Comparison of ENCODE assay signal across 19 cellular contexts in genomic region chr17:82702161-82702932, GRCh38. TPM values are rescaled to one million over a fixed set of nuclear protein-coding genes. Genes with fewer than 3 reads are reported as not detected.
DNase-seq lines count a peak whose midpoint lies in the region; ATAC-seq and TF ChIP-seq lines count a peak whose summit lies in the region.
"Had no signal": no experiment of that assay in that cellular context is flagged by ENCODE, and none has a peak within 500 bp of the region (broad histone marks: within the 10 kb centered on the region; RNA-seq: fewer than 3 reads in every experiment).

No MANE protein-coding gene starts in this region.

- no peak overlapping the region for H3K27ac ChIP-seq in osteoblast (ENCODE audit: low read depth, low read length)
- H3K27ac ChIP-seq: pancreas had no signal

- DNase-seq in D341Med (ENCODE audit: low spot score), result peak; percentile 37
- peak; percentile 65 for DNase-seq in SW480 (ENCODE audit: low spot score)
- peak; percentile 5 for DNase-seq in fibroblast of peridontal ligament (ENCODE audit: extremely low read depth)
- peak; percentile 90 for DNase-seq in osteoblast (ENCODE audit: insufficient read length, low spot score, missing footprints)
- DNase-seq in activated CD8-positive, alpha-beta memory T cell treated with anti-CD3 and anti-CD28 coated beads, Interleukin-2, amount 50 U/mL, for 48 hours, result no peak
- DNase-seq in SW 1271 (lab: John Stamatoyannopoulos, UW), result no peak
- DNase-seq: activated CD4-positive, alpha-beta memory T cell treated with anti-CD3 and anti-CD28 coated beads for 36 hours; activated T-cell treated with anti-CD3 and anti-CD28 coated beads, Interleukin-2, amount 50 U/mL, for 4 hours; Calu3; effector CD8-positive, alpha-beta T cell; GDM1; NCI-H69 had no signal

- no peaks in the 10 kb centered on the region for H3K79me2 ChIP-seq in osteoblast (ENCODE audit: insufficient read depth, low read length)

- no peak overlapping the region for H2AFZ ChIP-seq in osteoblast (ENCODE audit: low read length)

- no peak overlapping the region for H3K4me2 ChIP-seq in osteoblast (ENCODE audit: insufficient read depth, low read length)
- H3K4me2 ChIP-seq: smooth muscle cell had no signal

- no peaks in the 10 kb centered on the region for H3K9me3 ChIP-seq in osteoblast (ENCODE audit: low read depth, low read length)
- H3K9me3 ChIP-seq: pancreas had no signal

- no peaks in the 10 kb centered on the region for H3K36me3 ChIP-seq in osteoblast (ENCODE audit: insufficient read depth, low read length)
- H3K36me3 ChIP-seq: pancreas had no signal

- no peak for TF ChIP-seq CTCF in osteoblast (IDR thresholded peaks at IDR 0.05; ENCODE audit: extremely low read depth, low read depth, low read length)

- ATAC-seq in HG03439 (IDR thresholded peaks at IDR 0.05; ENCODE audit: unreplicated experiment) (no peak), HG02973 (IDR thresholded peaks at IDR 0.05; ENCODE audit: unreplicated experiment) (no peak)
- ATAC-seq: activated naive CD4-positive, alpha-beta T cell treated with anti-CD3 and anti-CD28 coated beads, Interleukin-2, amount 50 U/mL, for 72 hours; activated T-cell treated with anti-CD3 and anti-CD28 coated beads, Interleukin-2, amount 50 U/mL, for 4 hours; K562; Panc1; pancreas had no signal

- peaks cover 9% of the 10 kb centered on the region for H3K4me1 ChIP-seq in osteoblast (ENCODE audit: insufficient read depth, low read length)

- H3K27me3 ChIP-seq in osteoblast (ENCODE audit: insufficient read depth, low read length), result peaks cover 3% of the 10 kb centered on the region
- H3K27me3 ChIP-seq: pancreas had no signal

- H3K4me3 ChIP-seq in osteoblast (ENCODE audit: insufficient read depth, low read length), result no peak overlapping the region
- H3K4me3 ChIP-seq: K562, pancreas, smooth muscle cell had no signal

- peaks cover 7% of the 10 kb centered on the region for H4K20me1 ChIP-seq in osteoblast (ENCODE audit: insufficient read depth, low read length)

RNA-seq across cellular contexts. Expression of gene RAB40B, which starts 3.8 kb away (rescaled TPM):
- 8.3 and 9.1 TPM in 2 replicates for total RNA-seq in osteoblast

RNA-seq across cellular contexts. Expression of gene FN3KRP, which starts 14.2 kb away (rescaled TPM):
- 10.1 and 13.8 TPM in 2 replicates for total RNA-seq in osteoblast

RNA-seq across cellular contexts. Expression of gene FN3K, which starts 33.1 kb away (rescaled TPM):
- total RNA-seq in osteoblast, result 2.9 and 4.4 TPM in 2 replicates

RNA-seq across cellular contexts. Expression of gene TBCD, which starts 49.5 kb away (rescaled TPM):
- total RNA-seq in osteoblast, result 28.0 and 29.0 TPM in 2 replicates

RNA-seq across cellular contexts. Expression of gene WDR45B, which starts 54.1 kb away (rescaled TPM):
- 66.2 and 66.3 TPM in 2 replicates for total RNA-seq in osteoblast

Comparison
In these comparisons a context has a peak if more than half of its experiments do, and no peak if none do; other contexts are left out.
1. DNase-seq: peak in D341Med (single experiment), SW480 (single experiment), fibroblast of peridontal ligament (single experiment) and osteoblast (single experiment); none in activated CD8-positive, alpha-beta memory T cell treated with anti-CD3 and anti-CD28 coated beads, Interleukin-2, amount 50 U/mL, for 48 hours (single experiment) and SW 1271 (0 of 2).